Comparison of ENCODE assay signal across 1 cellular context in the genomic region with DNA sequence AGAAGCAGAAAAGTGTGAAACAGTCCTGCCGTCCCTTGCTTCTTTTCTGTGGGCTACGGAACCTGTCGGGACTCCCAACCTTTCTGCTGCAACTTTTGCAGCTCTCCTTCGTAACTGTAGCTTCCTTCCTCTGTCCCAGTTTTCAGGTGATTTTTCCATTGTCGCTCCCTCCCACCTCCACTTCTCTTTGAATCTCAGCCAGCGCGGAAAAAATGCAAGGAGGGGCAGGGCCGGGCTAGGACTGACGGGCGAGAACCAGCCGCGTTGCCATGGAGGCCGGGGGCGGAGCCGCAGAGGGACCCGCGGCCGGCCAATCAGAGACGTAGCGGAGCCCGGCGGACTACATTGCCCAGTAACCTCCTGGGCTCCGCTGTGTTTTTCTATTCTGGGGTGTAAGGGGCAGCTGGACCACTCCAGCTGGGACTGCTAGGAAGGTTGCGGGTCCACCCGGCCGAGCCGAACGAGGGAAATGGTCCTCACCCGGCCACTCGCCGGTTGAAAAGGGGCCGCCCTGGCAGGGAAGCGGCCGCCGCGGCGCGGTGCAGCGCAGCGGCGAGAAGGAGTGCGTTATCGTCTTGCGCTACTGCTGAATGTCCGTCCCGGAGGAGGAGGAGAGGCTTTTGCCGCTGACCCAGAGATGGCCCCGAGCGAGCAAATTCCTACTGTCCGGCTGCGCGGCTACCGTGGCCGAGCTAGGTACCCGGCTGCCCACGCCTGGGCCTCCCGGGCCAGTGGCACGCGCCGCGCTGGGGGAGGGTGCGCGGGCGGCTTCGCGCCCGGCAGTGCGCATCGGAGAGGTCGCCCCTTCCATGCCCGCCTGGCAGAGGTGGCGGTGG.
TF ChIP-seq lines count a peak whose summit lies in the region.

Gene CYP39A1 (minus strand): TSS at position 216 of the 836 bp plus-strand sequence. CDS start 236 bp downstream, outside the sequence.
A gene with protein sequence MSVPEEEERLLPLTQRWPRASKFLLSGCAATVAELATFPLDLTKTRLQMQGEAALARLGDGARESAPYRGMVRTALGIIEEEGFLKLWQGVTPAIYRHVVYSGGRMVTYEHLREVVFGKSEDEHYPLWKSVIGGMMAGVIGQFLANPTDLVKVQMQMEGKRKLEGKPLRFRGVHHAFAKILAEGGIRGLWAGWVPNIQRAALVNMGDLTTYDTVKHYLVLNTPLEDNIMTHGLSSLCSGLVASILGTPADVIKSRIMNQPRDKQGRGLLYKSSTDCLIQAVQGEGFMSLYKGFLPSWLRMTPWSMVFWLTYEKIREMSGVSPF (plus strand): TSS at position 373 of the 836 bp plus-strand sequence. CDS start 218 bp downstream, at position 591.

TF ChIP-seq in HepG2, 621 proteins besides CTCF, POLR2A, EP300 and RAD21 (continued from another document and continues in another):
- TF ChIP-seq POGK (CRISPR knock-in tag; conservative IDR thresholded peaks at IDR 0.05) (0 out of 2 replicates have a peak, but pooled peaks have one; percentile 15), PAXIP1 (CRISPR knock-in tag; conservative IDR thresholded peaks at IDR 0.05) (0 out of 2 replicates have a peak, but pooled peaks have one; percentile 11), ZNF10 (CRISPR knock-in tag; IDR thresholded peaks at IDR 0.05; ENCODE audit: borderline replicate concordance, low read depth) (no peak), ATM (IDR thresholded peaks at IDR 0.05; ENCODE audit: borderline replicate concordance) (no peak), KLF13 (CRISPR knock-in tag; IDR thresholded peaks at IDR 0.05) (no peak), BRF2 (CRISPR knock-in tag; IDR thresholded peaks at IDR 0.05) (peak; percentile 9; the same call in 1 of the 2 replicates), ZNF383 (CRISPR knock-in tag; IDR thresholded peaks at IDR 0.05; ENCODE audit: borderline replicate concordance) (no peak), GTF3A (CRISPR knock-in tag; conservative IDR thresholded peaks at IDR 0.05) (no peak; the same call in 1 of the 2 replicates), TBP (CRISPR knock-in tag; IDR thresholded peaks at IDR 0.05) (no peak), SRY (CRISPR knock-in tag; IDR thresholded peaks at IDR 0.05) (peak; percentile 68), IRF2 (CRISPR knock-in tag; IDR thresholded peaks at IDR 0.05) (no peak), SAFB2 (CRISPR knock-in tag; IDR thresholded peaks at IDR 0.05; ENCODE audit: borderline replicate concordance, low read depth) (no peak), SRSF9 (IDR thresholded peaks at IDR 0.05; ENCODE audit: borderline replicate concordance, insufficient read depth, low read depth, low read length, poor library complexity, severe bottlenecking) (no peak), ZNF546 (CRISPR knock-in tag; conservative IDR thresholded peaks at IDR 0.05) (0 out of 2 replicates have a peak, but pooled peaks have one; percentile 43), JDP2 (CRISPR knock-in tag; IDR thresholded peaks at IDR 0.05; ENCODE audit: borderline replicate concordance) (no peak), GTF2F1 (IDR thresholded peaks at IDR 0.05; ENCODE audit: low read length) (no peak), SMARCE1 (IDR thresholded peaks at IDR 0.05; ENCODE audit: borderline replicate concordance) (no peak), HMG20A (CRISPR knock-in tag; IDR thresholded peaks at IDR 0.05; ENCODE audit: borderline replicate concordance) (no peak), ZNF496 (CRISPR knock-in tag; IDR thresholded peaks at IDR 0.05; ENCODE audit: insufficient replicate concordance) (no peak), NR2F2 (IDR thresholded peaks at IDR 0.05; ENCODE audit: borderline replicate concordance, low read depth) (no peak), CBX2 (IDR thresholded peaks at IDR 0.05; ENCODE audit: low read depth, low read length) (no peak), CBX2 (CRISPR knock-in tag; IDR thresholded peaks at IDR 0.05; ENCODE audit: low read depth) (no peak), ZNF30 (CRISPR knock-in tag; IDR thresholded peaks at IDR 0.05) (no peak), HNF4G (IDR thresholded peaks at IDR 0.05; ENCODE audit: borderline replicate concordance, low read depth, low read length) (no peak), HNF4G (CRISPR knock-in tag; IDR thresholded peaks at IDR 0.05; ENCODE audit: borderline replicate concordance, low read depth) (no peak), DNMT3B (CRISPR knock-in tag; conservative IDR thresholded peaks at IDR 0.05) (0 out of 2 replicates have a peak, but pooled peaks have one; percentile 1), KDM2A (CRISPR knock-in tag; IDR thresholded peaks at IDR 0.05; ENCODE audit: borderline replicate concordance, low read depth) (peak; percentile 74; the same call in 1 of the 2 replicates), KLF9 (CRISPR knock-in tag; IDR thresholded peaks at IDR 0.05; ENCODE audit: low read depth) (no peak), ZBTB46 (CRISPR knock-in tag; IDR thresholded peaks at IDR 0.05; ENCODE audit: borderline replicate concordance) (no peak), ZBTB42 (CRISPR knock-in tag; IDR thresholded peaks at IDR 0.05) (no peak), MYPOP (CRISPR knock-in tag; IDR thresholded peaks at IDR 0.05) (peak; percentile 100), KLF6 (CRISPR knock-in tag; IDR thresholded peaks at IDR 0.05) (no peak), TAF1 (CRISPR knock-in tag; IDR thresholded peaks at IDR 0.05) (no peak), MAX (IDR thresholded peaks at IDR 0.05) (peak; percentile 67), SMAD3 (CRISPR knock-in tag; IDR thresholded peaks at IDR 0.05) (0 out of 2 replicates have a peak, but pooled peaks have one; percentile 36)
- TF ChIP-seq, protein P1, sequence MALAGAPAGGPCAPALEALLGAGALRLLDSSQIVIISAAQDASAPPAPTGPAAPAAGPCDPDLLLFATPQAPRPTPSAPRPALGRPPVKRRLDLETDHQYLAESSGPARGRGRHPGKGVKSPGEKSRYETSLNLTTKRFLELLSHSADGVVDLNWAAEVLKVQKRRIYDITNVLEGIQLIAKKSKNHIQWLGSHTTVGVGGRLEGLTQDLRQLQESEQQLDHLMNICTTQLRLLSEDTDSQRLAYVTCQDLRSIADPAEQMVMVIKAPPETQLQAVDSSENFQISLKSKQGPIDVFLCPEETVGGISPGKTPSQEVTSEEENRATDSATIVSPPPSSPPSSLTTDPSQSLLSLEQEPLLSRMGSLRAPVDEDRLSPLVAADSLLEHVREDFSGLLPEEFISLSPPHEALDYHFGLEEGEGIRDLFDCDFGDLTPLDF (CRISPR knock-in tag; IDR thresholded peaks at IDR 0.05), result no peak
- TF ChIP-seq, protein P2, sequence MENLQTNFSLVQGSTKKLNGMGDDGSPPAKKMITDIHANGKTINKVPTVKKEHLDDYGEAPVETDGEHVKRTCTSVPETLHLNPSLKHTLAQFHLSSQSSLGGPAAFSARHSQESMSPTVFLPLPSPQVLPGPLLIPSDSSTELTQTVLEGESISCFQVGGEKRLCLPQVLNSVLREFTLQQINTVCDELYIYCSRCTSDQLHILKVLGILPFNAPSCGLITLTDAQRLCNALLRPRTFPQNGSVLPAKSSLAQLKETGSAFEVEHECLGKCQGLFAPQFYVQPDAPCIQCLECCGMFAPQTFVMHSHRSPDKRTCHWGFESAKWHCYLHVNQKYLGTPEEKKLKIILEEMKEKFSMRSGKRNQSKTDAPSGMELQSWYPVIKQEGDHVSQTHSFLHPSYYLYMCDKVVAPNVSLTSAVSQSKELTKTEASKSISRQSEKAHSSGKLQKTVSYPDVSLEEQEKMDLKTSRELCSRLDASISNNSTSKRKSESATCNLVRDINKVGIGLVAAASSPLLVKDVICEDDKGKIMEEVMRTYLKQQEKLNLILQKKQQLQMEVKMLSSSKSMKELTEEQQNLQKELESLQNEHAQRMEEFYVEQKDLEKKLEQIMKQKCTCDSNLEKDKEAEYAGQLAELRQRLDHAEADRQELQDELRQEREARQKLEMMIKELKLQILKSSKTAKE (CRISPR knock-in tag; IDR thresholded peaks at IDR 0.05; ENCODE audit: borderline replicate concordance), result no peak
- TF ChIP-seq, protein P3, sequence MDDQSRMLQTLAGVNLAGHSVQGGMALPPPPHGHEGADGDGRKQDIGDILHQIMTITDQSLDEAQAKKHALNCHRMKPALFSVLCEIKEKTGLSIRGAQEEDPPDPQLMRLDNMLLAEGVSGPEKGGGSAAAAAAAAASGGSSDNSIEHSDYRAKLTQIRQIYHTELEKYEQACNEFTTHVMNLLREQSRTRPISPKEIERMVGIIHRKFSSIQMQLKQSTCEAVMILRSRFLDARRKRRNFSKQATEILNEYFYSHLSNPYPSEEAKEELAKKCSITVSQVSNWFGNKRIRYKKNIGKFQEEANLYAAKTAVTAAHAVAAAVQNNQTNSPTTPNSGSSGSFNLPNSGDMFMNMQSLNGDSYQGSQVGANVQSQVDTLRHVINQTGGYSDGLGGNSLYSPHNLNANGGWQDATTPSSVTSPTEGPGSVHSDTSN (CRISPR knock-in tag; IDR thresholded peaks at IDR 0.05; ENCODE audit: borderline replicate concordance), result no peak
